Comparison of ENCODE assay signal across 34 cellular contexts in genomic region chr7:4806983-4807625, GRCh38. TPM values are rescaled to one million over a fixed set of nuclear protein-coding genes. Genes with fewer than 3 reads are reported as not detected.
DNase-seq lines count a peak whose midpoint lies in the region; ATAC-seq and TF ChIP-seq lines count a peak whose summit lies in the region.
"Had no signal": no experiment of that assay in that cellular context is flagged by ENCODE, and none has a peak within 500 bp of the region (broad histone marks: within the 10 kb centered on the region; RNA-seq: fewer than 3 reads in every experiment).

No MANE protein-coding gene starts in this region.

- ATAC-seq in lower lobe of right lung, result no peak
- peak; percentile 26 for ATAC-seq in stimulated activated memory B cell treated with anti-CD40 and anti-IgM and Interleukin-4, amounts not matched to agents 10 μg/mL and 1 μg/mL and 100 μg/mL, for 72 hours
- ATAC-seq in GM18870 (IDR thresholded peaks at IDR 0.05; ENCODE audit: unreplicated experiment), result no peak
- ATAC-seq: activated CD8-positive, alpha-beta memory T cell treated with anti-CD3 and anti-CD28 coated beads, Interleukin-2, amount 10 ng/mL, durations not matched to agents 7 days and 5 days; activated T-cell treated with anti-CD3 and anti-CD28 coated beads, Interleukin-2, amount 50 U/mL, for 4 hours; effector memory CD8-positive, alpha-beta T cell had no signal

- no peaks in the 10 kb centered on the region for H3K9me3 ChIP-seq in H9 (ENCODE audit: control insufficient read depth, low read depth, low read length)
- no peaks in the 10 kb centered on the region for H3K9me3 ChIP-seq in lower lobe of right lung
- H3K9me3 ChIP-seq: ovary, stomach, tibial artery had no signal

- no peak overlapping the region for H3K9ac ChIP-seq in H9 (ENCODE audit: extremely low read depth, insufficient read length, low read length)

- H3K79me2 ChIP-seq in H9 (ENCODE audit: insufficient read depth, low read length), result no peaks in the 10 kb centered on the region

- no peak overlapping the region for H3K23ac ChIP-seq in H9 (ENCODE audit: insufficient read length, low read depth, low read length)

- no peak overlapping the region for H4K8ac ChIP-seq in H9 (replicated peaks; ENCODE audit: insufficient read length, low read depth, low read length)

- no peak overlapping the region for H2BK15ac ChIP-seq in H9 (ENCODE audit: low read depth, low read length)

- no peaks in the 10 kb centered on the region for H3K23me2 ChIP-seq in H9 (ENCODE audit: insufficient read length, low read depth, low read length, poor library complexity, severe bottlenecking)

- H3K4me3 ChIP-seq in lower lobe of right lung, result no peak overlapping the region
- H3K4me3 ChIP-seq: lung, ovary, stomach, tibial artery had no signal

- H3K4me3 Mint-ChIP-seq in H9 (no peak overlapping the region), brain (peak overlapping the region in 1 of 5 experiments; percentile 45)
- H3K4me3 Mint-ChIP-seq in stimulated activated memory B cell treated with anti-CD40 and anti-IgM and Interleukin-4, amounts not matched to agents 10 μg/mL and 1 μg/mL and 100 μg/mL, for 72 hours, result no peak overlapping the region
- H3K4me3 Mint-ChIP-seq: activated CD4-positive, alpha-beta T cell treated with anti-CD3 and anti-CD28 coated beads, Interleukin-2, amount 10 ng/mL, durations not matched to agents 24 days and 14 days; activated CD8-positive, alpha-beta memory T cell treated with anti-CD3 and anti-CD28 coated beads, Interleukin-2, amount 10 ng/mL, durations not matched to agents 7 days and 5 days; activated naive CD8-positive, alpha-beta T cell treated with anti-CD3 and anti-CD28 coated beads for 36 hours; activated T-cell treated with anti-CD3 and anti-CD28 coated beads, Interleukin-2, amount 50 U/mL, for 4 hours; CD4-positive, alpha-beta T cell; HFFc6 had no signal

- H4K91ac ChIP-seq in H9 (ENCODE audit: insufficient read length, low read depth, low read length), result no peak overlapping the region

- peak; percentile 22 for DNase-seq in H9
- peak; percentile 36 for DNase-seq in lower lobe of right lung
- DNase-seq in activated CD4-positive, CD25-positive, alpha-beta regulatory T cell (lab: John Stamatoyannopoulos, UW), result no peak
- no peak for DNase-seq in AG08395 (ENCODE audit: low spot score)
- DNase-seq: activated CD4-positive, alpha-beta T cell treated with anti-CD3 and anti-CD28 coated beads, Interleukin-2, amount 10 ng/mL, durations not matched to agents 24 days and 14 days; activated CD8-positive, alpha-beta memory T cell treated with anti-CD3 and anti-CD28 coated beads, Interleukin-2, amount 10 ng/mL, durations not matched to agents 7 days and 5 days; activated gamma-delta T cell; activated naive CD8-positive, alpha-beta T cell treated with anti-CD3 and anti-CD28 coated beads for 36 hours; activated T-cell treated with anti-CD3 and anti-CD28 coated beads, Interleukin-2, amount 50 U/mL, for 4 hours; CD4-positive, alpha-beta T cell; cortex of kidney; DND-41; effector memory CD8-positive, alpha-beta T cell; GF-D8; GOT3; HFFc6; IMR-90; kidney glomerular epithelial cell; naive thymus-derived CD8-positive, alpha-beta T cell; NCI-H146; NCI-H446 treated with DMSO at 0.1 percent for 48 hours; NCI-H774; ovary; small intestine; stomach; T1000; tibial artery had no signal

- H3K4me2 ChIP-seq in H9 (ENCODE audit: insufficient read depth, insufficient read length, low read length), result no peak overlapping the region

- TF ChIP-seq CTCF in H9 (conservative IDR thresholded peaks at IDR 0.05) (no peak), brain (conservative IDR thresholded peaks at IDR 0.05) (no peak), lower lobe of right lung (IDR thresholded peaks at IDR 0.05) (no peak)

- no peaks in the 10 kb centered on the region for H3K9me3 Mint-ChIP-seq in H9
- H3K9me3 Mint-ChIP-seq in brain, result no peaks in the 10 kb centered on the region
- no peaks in the 10 kb centered on the region for H3K9me3 Mint-ChIP-seq in stimulated activated memory B cell treated with anti-CD40 and anti-IgM and Interleukin-4, amounts not matched to agents 10 μg/mL and 1 μg/mL and 100 μg/mL, for 72 hours
- H3K9me3 Mint-ChIP-seq: activated CD4-positive, alpha-beta T cell treated with anti-CD3 and anti-CD28 coated beads, Interleukin-2, amount 10 ng/mL, durations not matched to agents 24 days and 14 days; activated naive CD8-positive, alpha-beta T cell treated with anti-CD3 and anti-CD28 coated beads for 36 hours; activated T-cell treated with anti-CD3 and anti-CD28 coated beads, Interleukin-2, amount 50 U/mL, for 4 hours; CD4-positive, alpha-beta T cell; effector memory CD8-positive, alpha-beta T cell; HFFc6; naive thymus-derived CD8-positive, alpha-beta T cell had no signal

- H3K18ac ChIP-seq in H9 (ENCODE audit: insufficient read length, low read depth, low read length), result no peak overlapping the region

- H3K36me3 ChIP-seq in lower lobe of right lung, result peaks cover 3% of the 10 kb centered on the region
- H3K36me3 ChIP-seq: ovary, stomach had no signal

- H3K4me1 Mint-ChIP-seq in H9 (peaks cover 6 to 20% of the 10 kb centered on the region in 2 experiments), brain (peaks cover 22% of the 10 kb centered on the region)
- H3K4me1 Mint-ChIP-seq in stimulated activated memory B cell treated with anti-CD40 and anti-IgM and Interleukin-4, amounts not matched to agents 10 μg/mL and 1 μg/mL and 100 μg/mL, for 72 hours, result peaks cover 9% of the 10 kb centered on the region
- H3K4me1 Mint-ChIP-seq: activated CD4-positive, alpha-beta T cell treated with anti-CD3 and anti-CD28 coated beads, Interleukin-2, amount 10 ng/mL, durations not matched to agents 24 days and 14 days had no signal

- no peak overlapping the region for H3K56ac ChIP-seq in H9 (ENCODE audit: insufficient read length, low read depth, low read length)

- H3K4ac ChIP-seq in H9 (ENCODE audit: low read depth, low read length), result no peak overlapping the region

- H3K27ac Mint-ChIP-seq in H9, result no peak overlapping the region
- peak overlapping the region in 3 of 5 experiments; percentile 68 to 98 (median 90) for H3K27ac Mint-ChIP-seq in brain
- no peak overlapping the region for H3K27ac Mint-ChIP-seq in stimulated activated memory B cell treated with anti-CD40 and anti-IgM and Interleukin-4, amounts not matched to agents 10 μg/mL and 1 μg/mL and 100 μg/mL, for 72 hours
- H3K27ac Mint-ChIP-seq: activated CD4-positive, alpha-beta T cell treated with anti-CD3 and anti-CD28 coated beads, Interleukin-2, amount 10 ng/mL, durations not matched to agents 24 days and 14 days; activated CD8-positive, alpha-beta memory T cell treated with anti-CD3 and anti-CD28 coated beads, Interleukin-2, amount 10 ng/mL, durations not matched to agents 7 days and 5 days; activated naive CD8-positive, alpha-beta T cell treated with anti-CD3 and anti-CD28 coated beads for 36 hours; CD4-positive, alpha-beta T cell; HFFc6 had no signal

- H3K4me1 ChIP-seq in H9 (ENCODE audit: insufficient read depth, low read length) (no peaks in the 10 kb centered on the region), lower lobe of right lung (no peaks in the 10 kb centered on the region)
- H3K4me1 ChIP-seq: stomach, tibial artery had no signal

- no peak overlapping the region for H4K5ac ChIP-seq in H9 (ENCODE audit: insufficient read length, low read depth, low read length)

- H2AFZ ChIP-seq in H9 (ENCODE audit: low read length), result no peak overlapping the region

- no peak overlapping the region for H2BK20ac ChIP-seq in H9 (ENCODE audit: low read depth, low read length, poor library complexity, severe bottlenecking)

- no peak overlapping the region for H2BK5ac ChIP-seq in H9 (ENCODE audit: insufficient read length, low read length)

- intact Hi-C loops in lower lobe of right lung (cut with DNase I), result no loop called here

- H3K14ac ChIP-seq in H9 (ENCODE audit: insufficient read depth, low read length), result no peak overlapping the region

- H3K27me3 ChIP-seq in H9 (ENCODE audit: insufficient read depth, low read length) (no peaks in the 10 kb centered on the region), lower lobe of right lung (ENCODE audit: low read depth) (peaks cover 5% of the 10 kb centered on the region)
- H3K27me3 ChIP-seq: ovary, tibial artery had no signal

- H2BK12ac ChIP-seq in H9 (ENCODE audit: insufficient read length, low read depth, low read length), result no peak overlapping the region

- peaks cover 11% of the 10 kb centered on the region for H3K27me3 Mint-ChIP-seq in H9 (ENCODE audit: low read depth)
- peaks cover 6% of the 10 kb centered on the region for H3K27me3 Mint-ChIP-seq in brain
- peaks cover 48% of the 10 kb centered on the region for H3K27me3 Mint-ChIP-seq in stimulated activated memory B cell treated with anti-CD40 and anti-IgM and Interleukin-4, amounts not matched to agents 10 μg/mL and 1 μg/mL and 100 μg/mL, for 72 hours
- H3K27me3 Mint-ChIP-seq: naive thymus-derived CD8-positive, alpha-beta T cell had no signal

- H4K20me1 ChIP-seq in H9 (ENCODE audit: control insufficient read depth, insufficient read depth, insufficient read length), result no peaks in the 10 kb centered on the region

- H2AK5ac ChIP-seq in H9 (ENCODE audit: insufficient read length, low read length), result no peak overlapping the region

- H3K36me3 Mint-ChIP-seq in H9 (ENCODE audit: insufficient read depth in 1 of 3, low read depth in 3 of 3) (no peaks in the 10 kb centered on the region), brain (peaks cover 11% of the 10 kb centered on the region)
- no peaks in the 10 kb centered on the region for H3K36me3 Mint-ChIP-seq in stimulated activated memory B cell treated with anti-CD40 and anti-IgM and Interleukin-4, amounts not matched to agents 10 μg/mL and 1 μg/mL and 100 μg/mL, for 72 hours
- H3K36me3 Mint-ChIP-seq: activated CD8-positive, alpha-beta memory T cell treated with anti-CD3 and anti-CD28 coated beads, Interleukin-2, amount 10 ng/mL, durations not matched to agents 7 days and 5 days; activated naive CD8-positive, alpha-beta T cell treated with anti-CD3 and anti-CD28 coated beads for 36 hours; naive thymus-derived CD8-positive, alpha-beta T cell had no signal

- no peak overlapping the region for H2BK120ac ChIP-seq in H9 (ENCODE audit: low read depth, low read length, poor library complexity, severe bottlenecking)

- no CpG with 5 or more reads among the region's 18 CpGs for whole genome bisulfite sequencing in H9 (ENCODE audit: extremely low coverage, insufficient read length, low lambda C conversion rate)

- no peak overlapping the region for H3T11ph ChIP-seq in H9 (ENCODE audit: low read length)

- H3K79me1 ChIP-seq in H9 (ENCODE audit: insufficient read depth, low read depth, low read length, poor library complexity, severe bottlenecking), result no peaks in the 10 kb centered on the region

- H3K27ac ChIP-seq in H9 (ENCODE audit: insufficient read length, low read depth, low read length) (no peak overlapping the region), lower lobe of right lung (no peak overlapping the region)
- H3K27ac ChIP-seq: ovary, tibial artery, VCaP had no signal

RNA-seq across cellular contexts. Expression of gene AP5Z1, which starts 31.7 kb away (rescaled TPM):
- 38.3 and 39.2 TPM in 2 replicates for total RNA-seq in H9 (2021)
- polyA plus RNA-seq in brain (ENCODE audit: insufficient read depth, low read depth, low replicate concordance), result 19.5 TPM
- total RNA-seq in lower lobe of right lung, result 50.4 TPM

RNA-seq across cellular contexts. Expression of gene PAPOLB, which starts 54.7 kb away (rescaled TPM):
- total RNA-seq in H9 (2021) (0.04 and 0.13 TPM in 2 replicates), lower lobe of right lung (0.24 TPM)
- polyA plus RNA-seq in brain (ENCODE audit: insufficient read depth, low read depth, low replicate concordance), result not detected
- total RNA-seq: activated CD4-positive, alpha-beta T cell treated with anti-CD3 and anti-CD28 coated beads, Interleukin-2, amount 10 ng/mL, durations not matched to agents 24 days and 14 days; CD4-positive, alpha-beta T cell; epithelial cell of proximal tubule; HFFc6; mononuclear cell; naive thymus-derived CD8-positive, alpha-beta T cell had no signal
- polyA plus RNA-seq: IMR-90; naive thymus-derived CD8-positive, alpha-beta T cell; ovary; stomach had no signal

Comparison
In these comparisons a context has a peak if more than half of its experiments do, and no peak if none do; other contexts are left out.
1. DNase-seq: peak in H9 (single experiment) and lower lobe of right lung (single experiment); none in activated CD4-positive, CD25-positive, alpha-beta regulatory T cell (0 of 4) and AG08395 (single experiment).
2. H3K27ac Mint-ChIP-seq: peak in brain (3 of 5); none in H9 (0 of 3) and stimulated activated memory B cell treated with anti-CD40 and anti-IgM and Interleukin-4, amounts not matched to agents 10 μg/mL and 1 μg/mL and 100 μg/mL, for 72 hours (single experiment).